Comparison of ENCODE assay signal across 29 cellular contexts in genomic region chr13:97020689-97021240, GRCh38. TPM values are rescaled to one million over a fixed set of nuclear protein-coding genes. Genes with fewer than 3 reads are reported as not detected.
"Had no signal": no experiment of that assay in that cellular context is flagged by ENCODE, and none has a peak within 500 bp of the region (broad histone marks: within the 10 kb centered on the region; RNA-seq: fewer than 3 reads in every experiment).

No MANE protein-coding gene starts in this region.

- DNase-seq: activated CD4-positive, alpha-beta memory T cell treated with anti-CD3 and anti-CD28 coated beads, Interleukin-2, amount 10 ng/mL, durations not matched to agents 7 days and 5 days; activated CD4-positive, alpha-beta T cell treated with anti-CD3 and anti-CD28 coated beads for 1 hour; activated CD4-positive, alpha-beta T cell treated with anti-CD3 and anti-CD28 coated beads for 4 hours; activated CD4-positive, alpha-beta T cell treated with anti-CD3 and anti-CD28 coated beads, Interleukin-2, amount 10 ng/mL, durations not matched to agents 7 days and 5 days; activated CD4-positive, alpha-beta T cell treated with anti-CD3 and anti-CD28 coated beads, Interleukin-2, amount 50 U/mL, for 4 hours; activated CD8-positive, alpha-beta memory T cell treated with anti-CD3 and anti-CD28 coated beads, Interleukin-2, amount 50 U/mL, for 48 hours; activated effector memory CD4-positive, alpha-beta T cell treated with Interleukin-2 at 50 U/mL for 16 hours; activated gamma-delta T cell treated with Interleukin-2 at 50 U/mL for 16 hours; activated naive CD4-positive, alpha-beta T cell treated with anti-CD3 and anti-CD28 coated beads, Interleukin-2, amount 50 U/mL, for 16 hours; activated naive CD4-positive, alpha-beta T cell treated with Interleukin-2 at 50 U/mL for 16 hours; activated T-cell treated with anti-CD3 and anti-CD28 coated beads for 4 hours; activated T-cell treated with anti-CD3 and anti-CD28 coated beads, Interleukin-2, amount 50 U/mL, for 24 hours; activated T-cell treated with anti-CD3 and anti-CD28 coated beads, Interleukin-2, amount 50 U/mL, for 72 hours; amniotic stem cell; anterior cingulate cortex; body of pancreas; central memory CD4-positive, alpha-beta T cell; cerebellar nuclear complex; colonic mucosa; effector CD8-positive, alpha-beta T cell; esophagus squamous epithelium; T-helper 2 cell had no signal

- H3K4me1 ChIP-seq: body of pancreas, colonic mucosa, esophagus squamous epithelium had no signal

- H3K4me3 ChIP-seq: body of pancreas, cardiac muscle cell, colonic mucosa, esophagus squamous epithelium had no signal

- H3K36me3 ChIP-seq: cardiac muscle cell, colonic mucosa, esophagus squamous epithelium had no signal

- H3K9me3 ChIP-seq: body of pancreas, colonic mucosa, esophagus squamous epithelium had no signal

- H3K27me3 ChIP-seq: body of pancreas, cardiac muscle cell, colonic mucosa had no signal

- H3K27ac ChIP-seq: body of pancreas, cardiac muscle cell, colonic mucosa, epithelial cell of prostate, esophagus squamous epithelium had no signal

RNA-seq across cellular contexts. Expression of gene OXGR1, which starts 26.5 kb away (rescaled TPM):
- total RNA-seq: activated CD4-positive, alpha-beta memory T cell treated with anti-CD3 and anti-CD28 coated beads, Interleukin-2, amount 10 ng/mL, durations not matched to agents 7 days and 5 days; activated CD4-positive, alpha-beta T cell treated with anti-CD3 and anti-CD28 coated beads, Interleukin-2, amount 10 ng/mL, durations not matched to agents 7 days and 5 days; activated T-cell treated with anti-CD3 and anti-CD28 coated beads, Interleukin-2, amount 50 U/mL, for 72 hours; cardiac muscle cell; dermis microvascular lymphatic vessel endothelial cell; endothelial cell of umbilical vein; fibroblast of lung; fibroblast of villous mesenchyme; T-helper 1 cell treated with Interleukin-12 subunit alpha and Interleukin-12 subunit beta and Interleukin-4 antibody, amounts not matched to agents 30 ng/mL and 1 ng/mL, for 36 hours had no signal
- polyA plus RNA-seq: cardiac muscle cell, endothelial cell of umbilical vein, fibroblast of lung had no signal
